In genomic region chr16:30085820-30086219, GRCh38 we compare ENCODE assay signal across 1 cellular context.
TF ChIP-seq lines count a peak whose summit lies in the region.

No MANE protein-coding gene starts in this region.

TF ChIP-seq in K562, 482 proteins besides CTCF, POLR2A, EP300 and RAD21:
- no peak for TF ChIP-seq POLR2G (IDR thresholded peaks at IDR 0.05; ENCODE audit: low read depth, low read length)
- no peak for TF ChIP-seq SETDB1 (IDR thresholded peaks at IDR 0.05; ENCODE audit: low read length)
- TF ChIP-seq DNMT1 (IDR thresholded peaks at IDR 0.05) = no peak
- TF ChIP-seq ZNF143 (CRISPR knock-in tag; IDR thresholded peaks at IDR 0.05) = no peak
- TF ChIP-seq, protein P1, sequence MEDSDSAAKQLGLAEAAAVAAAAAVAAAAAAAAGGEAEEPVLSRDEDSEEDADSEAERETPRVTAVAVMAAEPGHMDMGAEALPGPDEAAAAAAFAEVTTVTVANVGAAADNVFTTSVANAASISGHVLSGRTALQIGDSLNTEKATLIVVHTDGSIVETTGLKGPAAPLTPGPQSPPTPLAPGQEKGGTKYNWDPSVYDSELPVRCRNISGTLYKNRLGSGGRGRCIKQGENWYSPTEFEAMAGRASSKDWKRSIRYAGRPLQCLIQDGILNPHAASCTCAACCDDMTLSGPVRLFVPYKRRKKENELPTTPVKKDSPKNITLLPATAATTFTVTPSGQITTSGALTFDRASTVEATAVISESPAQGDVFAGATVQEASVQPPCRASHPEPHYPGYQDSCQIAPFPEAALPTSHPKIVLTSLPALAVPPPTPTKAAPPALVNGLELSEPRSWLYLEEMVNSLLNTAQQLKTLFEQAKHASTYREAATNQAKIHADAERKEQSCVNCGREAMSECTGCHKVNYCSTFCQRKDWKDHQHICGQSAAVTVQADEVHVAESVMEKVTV (CRISPR knock-in tag; IDR thresholded peaks at IDR 0.05) = no peak
- no peak for TF ChIP-seq UBTF (IDR thresholded peaks at IDR 0.05; ENCODE audit: borderline replicate concordance in 1 of 2, low read depth in 2 of 2, low read length in 2 of 2)
- no peak for TF ChIP-seq PML (IDR thresholded peaks at IDR 0.05; ENCODE audit: low read length)
- TF ChIP-seq ZNF12 (CRISPR knock-in tag; IDR thresholded peaks at IDR 0.05) = no peak
- TF ChIP-seq ZNF785 (CRISPR knock-in tag; IDR thresholded peaks at IDR 0.05) = no peak
- TF ChIP-seq TOE1 (IDR thresholded peaks at IDR 0.05; ENCODE audit: borderline replicate concordance) = no peak
- TF ChIP-seq TOE1 (CRISPR knock-in tag; IDR thresholded peaks at IDR 0.05; ENCODE audit: borderline replicate concordance, low read depth) = no peak
- TF ChIP-seq SNRNP70 (optimal IDR thresholded peaks at IDR 0.05; ENCODE audit: low read depth, low read length) = no peak
- no peak for TF ChIP-seq HMGN3 (IDR thresholded peaks at IDR 0.05; ENCODE audit: borderline replicate concordance, extremely low read depth, insufficient read length, low read depth, low read length)
- no peak for TF ChIP-seq MTA2 (IDR thresholded peaks at IDR 0.05; ENCODE audit: low read depth)
- TF ChIP-seq NCOR1 (IDR thresholded peaks at IDR 0.05) = no peak
- TF ChIP-seq FOXA3 (CRISPR knock-in tag; conservative IDR thresholded peaks at IDR 0.05 in 1 of 2, IDR thresholded peaks at IDR 0.05 in 1 of 2) = no peak
- no peak for TF ChIP-seq NR2C2 (CRISPR knock-in tag; IDR thresholded peaks at IDR 0.05)
- no peak for TF ChIP-seq NR2C2 (tag; IDR thresholded peaks at IDR 0.05)
- TF ChIP-seq MYBL2 (IDR thresholded peaks at IDR 0.05; ENCODE audit: low read depth) = no peak
- no peak for TF ChIP-seq MYBL2 (CRISPR knock-in tag; IDR thresholded peaks at IDR 0.05; ENCODE audit: borderline replicate concordance)
- no peak for TF ChIP-seq ZKSCAN8 (CRISPR knock-in tag; IDR thresholded peaks at IDR 0.05)
